30 cellular contexts compared by ENCODE assay signal in the genomic region with DNA sequence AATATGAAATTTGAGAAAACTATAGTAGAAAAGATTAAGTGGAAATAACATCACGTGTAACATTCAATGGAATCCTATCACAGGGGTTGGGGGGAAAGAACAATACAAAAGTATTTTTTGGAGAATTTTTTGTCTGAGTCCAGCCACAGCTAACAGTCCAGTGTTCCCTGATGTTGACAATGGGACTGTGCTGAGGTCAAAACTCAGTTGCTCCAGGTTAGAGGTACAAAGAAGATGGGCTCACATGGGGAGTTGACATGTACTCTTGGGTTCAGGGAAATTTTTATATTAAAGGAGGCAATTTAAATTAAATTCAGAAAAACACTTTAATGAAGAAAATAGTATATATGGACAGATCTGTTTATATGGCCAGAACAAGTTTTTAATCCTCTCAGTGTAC. TPM values are rescaled to one million over a fixed set of nuclear protein-coding genes. Genes with fewer than 3 reads are reported as not detected.
DNase-seq lines count a peak whose midpoint lies in the region; ATAC-seq and TF ChIP-seq lines count a peak whose summit lies in the region.
"Had no signal": no experiment of that assay in that cellular context is flagged by ENCODE, and none has a peak within 500 bp of the region (broad histone marks: within the 10 kb centered on the region; RNA-seq: fewer than 3 reads in every experiment).

No MANE protein-coding gene starts in this region.

- TF ChIP-seq EP300 in esophagus muscularis mucosa (IDR thresholded peaks at IDR 0.05), result no peak

- no peak for DNase-seq in left ventricle myocardium inferior
- no peak for DNase-seq in Right ventricle myocardium inferior (ENCODE audit: missing footprints)
- no peak for DNase-seq in esophagus muscularis mucosa (ENCODE audit: extremely low spot score)
- no peak for DNase-seq in vagina (ENCODE audit: extremely low spot score in 2 of 2)
- no peak for DNase-seq in hypothalamus (lab: John Stamatoyannopoulos, UW)
- DNase-seq in SHP77 treated with DMSO at 0.1 percent for 48 hours (lab: John Stamatoyannopoulos, UW), result no peak
- DNase-seq: activated CD4-positive, alpha-beta T cell treated with anti-CD3 and anti-CD28 coated beads, Interleukin-2, amount 10 ng/mL, durations not matched to agents 7 days and 5 days; activated T-cell treated with anti-CD3 and anti-CD28 coated beads, Interleukin-2, amount 50 U/mL, for 48 hours; BE2C; CD8-positive, alpha-beta memory T cell; DMS 273 treated with DMSO at 0.1 percent for 48 hours; EL; foreskin fibroblast; hippocampal formation; immature natural killer cell; MM.1S; mucosa of descending colon; NCI-H1417; NCI-H2081 treated with DMSO at 0.1 percent for 48 hours; NCI-H82 had no signal

- WGBS in esophagus muscularis mucosa, result 62% methylated on average over 1 of the region's 1 CpG

- H3K4me1 ChIP-seq in left ventricle myocardium inferior (peaks cover 4% of the 10 kb centered on the region), esophagus muscularis mucosa (peaks cover 0 to 10% (median 2%) of the 10 kb centered on the region in 4 donors), parathyroid adenoma (no peaks in the 10 kb centered on the region), vagina (no peaks in the 10 kb centered on the region)
- H3K4me1 ChIP-seq: BE2C had no signal

- H3K36me3 ChIP-seq in left ventricle myocardium inferior (no peaks in the 10 kb centered on the region), esophagus muscularis mucosa (no peaks in the 10 kb centered on the region), parathyroid adenoma (ENCODE audit: control insufficient read depth, insufficient read depth, low read length) (no peaks in the 10 kb centered on the region), vagina (no peaks in the 10 kb centered on the region)
- H3K36me3 ChIP-seq: BE2C had no signal

- H3K27ac ChIP-seq in left ventricle myocardium inferior (replicated peaks) (peak overlapping the region; percentile 70), esophagus muscularis mucosa (replicated peaks in 1 of 4) (peak overlapping the region in 3 of 4 donors; percentile 1 to 40 (median 11)), parathyroid adenoma (no peak overlapping the region), vagina (peak overlapping the region; percentile 5)
- H3K27ac ChIP-seq: epithelial cell of prostate, KMS-11 had no signal

- H3K27me3 ChIP-seq in left ventricle myocardium inferior (ENCODE audit: low read depth) (no peaks in the 10 kb centered on the region), esophagus muscularis mucosa (no peaks in the 10 kb centered on the region), parathyroid adenoma (ENCODE audit: control insufficient read depth, insufficient read depth, low read length) (no peaks in the 10 kb centered on the region), vagina (no peaks in the 10 kb centered on the region)
- H3K27me3 ChIP-seq: BE2C had no signal

- H3K4me3 ChIP-seq in left ventricle myocardium inferior (peak overlapping the region; percentile 58), esophagus muscularis mucosa (peak overlapping the region; percentile 31 to 42 (median 31)), parathyroid adenoma (ENCODE audit: low read depth, low read length) (peak overlapping the region; percentile 12), vagina (peak overlapping the region in 1 of 2 donors; percentile 7)
- H3K4me3 ChIP-seq: mucosa of descending colon had no signal

- ATAC-seq in Right ventricle myocardium inferior, result no peak
- no peak for ATAC-seq in GM18502 (IDR thresholded peaks at IDR 0.05; ENCODE audit: poor library complexity, unreplicated experiment)
- ATAC-seq: HCT116, mucosa of descending colon, WTC11 had no signal

- TF ChIP-seq CTCF in left ventricle myocardium inferior (IDR thresholded peaks at IDR 0.05; ENCODE audit: borderline replicate concordance) (no peak), esophagus muscularis mucosa (IDR thresholded peaks at IDR 0.05) (no peak), parathyroid adenoma (IDR thresholded peaks at IDR 0.05) (no peak), vagina (IDR thresholded peaks at IDR 0.05) (no peak)

- H3K4me2 ChIP-seq in parathyroid adenoma (ENCODE audit: low read length), result no peak overlapping the region
- H3K4me2 ChIP-seq: KMS-11 had no signal

- H2AFZ ChIP-seq in parathyroid adenoma, result no peak overlapping the region

- intact Hi-C loops in left ventricle myocardium inferior (cut with micrococcal nuclease), result no loop called here
- intact Hi-C loops in Right ventricle myocardium inferior (cut with DNase I), result no loop called here
- intact Hi-C loops in esophagus muscularis mucosa (cut with DNase I), result no loop called here
- intact Hi-C loops in vagina (cut with DNase I), result no loop called here

- H3K9me3 ChIP-seq in left ventricle myocardium inferior (replicated peaks) (no peaks in the 10 kb centered on the region), esophagus muscularis mucosa (no peaks in the 10 kb centered on the region), parathyroid adenoma (ENCODE audit: control insufficient read depth, low read length) (no peaks in the 10 kb centered on the region), vagina (no peaks in the 10 kb centered on the region)
- H3K9me3 ChIP-seq: BE2C, mucosa of descending colon had no signal

- no peak for TF ChIP-seq POLR2A in esophagus muscularis mucosa (IDR thresholded peaks at IDR 0.05; ENCODE audit: low read depth)
- no peak for TF ChIP-seq POLR2A in vagina (IDR thresholded peaks at IDR 0.05)

- H3K79me2 ChIP-seq in parathyroid adenoma, result no peaks in the 10 kb centered on the region

- H3K9ac ChIP-seq in parathyroid adenoma, result no peak overlapping the region
- H3K9ac ChIP-seq: KMS-11 had no signal

RNA-seq across cellular contexts. Expression of gene MYCT1, which starts 1.0 kb away (rescaled TPM):
- total RNA-seq in left ventricle myocardium inferior (15.0 TPM), Right ventricle myocardium inferior (17.6 TPM), esophagus muscularis mucosa (10 to 100 TPM in 2 of 4 donors, 1 to 10 TPM in 2; 7.5 to 13.3 (median 10.6) TPM), vagina (8.3 TPM)
- total RNA-seq: A673; activated CD4-positive, alpha-beta T cell treated with anti-CD3 and anti-CD28 coated beads, Interleukin-2, amount 10 ng/mL, durations not matched to agents 7 days and 5 days; CD8-positive, alpha-beta memory T cell had no signal

RNA-seq across cellular contexts. Expression of gene VIP, which starts 51.9 kb away (rescaled TPM):
- total RNA-seq in left ventricle myocardium inferior, result 0.55 TPM
- total RNA-seq in Right ventricle myocardium inferior, result 0.41 TPM
- total RNA-seq in esophagus muscularis mucosa, result 10 to 100 TPM; 17.0 to 49.4 (median 22.8) TPM
- 68.0 TPM for total RNA-seq in vagina
- total RNA-seq: A673; activated CD4-positive, alpha-beta T cell treated with anti-CD3 and anti-CD28 coated beads, Interleukin-2, amount 10 ng/mL, durations not matched to agents 7 days and 5 days; CD8-positive, alpha-beta memory T cell; HT1080; osteoblast; renal cortical epithelial cell; WTC11 had no signal

Comparison
In these comparisons a context has a peak if more than half of its experiments do, and no peak if none do; other contexts are left out.
1. RNA of gene VIP, which starts 51.9 kb away (total RNA-seq): 68.0 TPM in vagina (single experiment) and 17.0 to 49.4 TPM in esophagus muscularis mucosa; 0.55 TPM in left ventricle myocardium inferior (single experiment) and 0.41 TPM in Right ventricle myocardium inferior (single experiment); every median in the first group is over 10 times any median in the second.